In the genomic region with DNA sequence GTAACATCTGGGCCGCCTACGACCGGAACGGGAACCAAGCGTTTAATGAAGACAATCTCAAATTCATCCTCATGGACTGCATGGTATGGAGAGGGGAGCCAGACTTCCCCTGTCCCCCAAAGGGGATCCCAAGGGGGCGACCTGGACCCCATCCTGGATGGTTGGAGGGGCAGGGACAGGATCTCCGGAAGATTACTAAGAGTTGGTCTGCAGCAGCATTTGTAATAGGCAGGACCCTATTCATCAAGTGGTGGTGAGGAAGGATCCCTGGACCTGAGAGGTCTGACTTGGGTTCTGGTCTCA, we compare ENCODE assay signal across 9 cellular contexts. TPM values are rescaled to one million over a fixed set of nuclear protein-coding genes. Genes with fewer than 3 reads are reported as not detected.
DNase-seq lines count a peak whose midpoint lies in the region; ATAC-seq and TF ChIP-seq lines count a peak whose summit lies in the region.
"Had no signal": no experiment of that assay in that cellular context is flagged by ENCODE, and none has a peak within 500 bp of the region (broad histone marks: within the 10 kb centered on the region; RNA-seq: fewer than 3 reads in every experiment).

No MANE protein-coding gene starts in this region.

- peak overlapping the region; percentile 93 to 100 (median 95) for H3K4me3 Mint-ChIP-seq in T-cell

- peak overlapping the region; percentile 66 for H3K4me3 ChIP-seq in GM08714 (ENCODE audit: low read length)
- H3K4me3 ChIP-seq in fibroblast of the aortic adventitia (ENCODE audit: low read depth, low read length), result peak overlapping the region; percentile 81

- no peaks in the 10 kb centered on the region for H3K9me3 Mint-ChIP-seq in T-cell

- ATAC-seq in T-cell (replicated peaks in 1 of 4) (no peak), sciatic nerve (no peak), HG03565 (IDR thresholded peaks at IDR 0.05; ENCODE audit: unreplicated experiment) (no peak), HG02588 (IDR thresholded peaks at IDR 0.05; ENCODE audit: unreplicated experiment) (no peak)

- peaks cover 28 to 43% (median 34%) of the 10 kb centered on the region in 3 donors for H3K4me1 Mint-ChIP-seq in T-cell

- no peak for TF ChIP-seq CTCF in fibroblast of the aortic adventitia (IDR thresholded peaks at IDR 0.05; ENCODE audit: insufficient read depth, low read length)

- H3K36me3 Mint-ChIP-seq in T-cell, result peaks cover 7% of the 10 kb centered on the region

- POLR2A ChIA-PET in T-cell (lab: Charles Lee), result interaction anchor here in 1 of 2 donors (0.6 kb wide), 1 partner anchor 402 kb away, joined by 4 read pairs; no protein-coding TSS in a partner anchor

- CTCF ChIA-PET in T-cell (lab: Charles Lee), result no interaction called here

- DNase-seq in T-cell (peak in 1 of 34 experiments; percentile 12), fibroblast of the aortic adventitia (ENCODE audit: low read depth) (no peak), sciatic nerve (ENCODE audit: low spot score) (peak; percentile 62), NCI-H345 treated with DMSO at 0.1 percent for 48 hours (lab: John Stamatoyannopoulos, UW; ENCODE audit: unreplicated experiment) (no peak)
- DNase-seq in central memory CD4-positive, alpha-beta T cell, result no peak
- DNase-seq: stimulated activated CD4-positive, alpha-beta T cell treated with anti-CD3 and anti-CD28 coated beads, Interleukin-12 subunit alpha, Interleukin-12 subunit beta, amount 100 ng/mL, for 4 hours had no signal

- H3K27ac Mint-ChIP-seq in T-cell, result peak overlapping the region in 1 of 2 donors; percentile 95

- H3K27me3 Mint-ChIP-seq in T-cell, result no peaks in the 10 kb centered on the region

- intact Hi-C loops in sciatic nerve (cut with DNase I), result no loop called here

RNA-seq across cellular contexts. Expression of gene LAMTOR2, which starts 0.7 kb away (rescaled TPM):
- total RNA-seq in T-cell (10 to 100 TPM; 21.5 to 37.8 (median 35.2) TPM), fibroblast of the aortic adventitia (ENCODE audit: low replicate concordance) (40.4 and 74.7 TPM in 2 replicates), sciatic nerve (35.8 TPM)

RNA-seq across cellular contexts. Expression of gene UBQLN4, which starts 1.7 kb away (rescaled TPM):
- total RNA-seq in T-cell (10 to 100 TPM; 21.9 to 39.6 (median 37.9) TPM), fibroblast of the aortic adventitia (ENCODE audit: low replicate concordance) (8.5 and 22.0 TPM in 2 replicates), sciatic nerve (37.6 TPM)

RNA-seq across cellular contexts. Expression of gene RAB25, which starts 5.7 kb away (rescaled TPM):
- total RNA-seq in T-cell (1 to 10 TPM in 3 of 5 donors, under 1 TPM in 2; 0.26 to 2.3 (median 1.9) TPM), fibroblast of the aortic adventitia (ENCODE audit: low replicate concordance) (not detected in 2 replicates), sciatic nerve (not detected)

RNA-seq across cellular contexts. Expression of gene MEX3A, which starts 27.0 kb away (rescaled TPM):
- total RNA-seq in T-cell (under 1 TPM; 0.03 to 0.58 (median 0.20) TPM), fibroblast of the aortic adventitia (ENCODE audit: low replicate concordance) (0.90 TPM in 2 replicates), sciatic nerve (1.2 TPM)

RNA-seq across cellular contexts. Expression of gene SSR2, which starts 34.5 kb away (rescaled TPM):
- total RNA-seq in T-cell (100 to 1,000 TPM; 230 to 238 (median 232) TPM), fibroblast of the aortic adventitia (ENCODE audit: low replicate concordance) (339 and 472 TPM in 2 replicates), sciatic nerve (126 TPM)
